Comparison of ENCODE assay signal across 8 cellular contexts in genomic region chr4:972651-973424, GRCh38. TPM values are rescaled to one million over a fixed set of nuclear protein-coding genes. Genes with fewer than 3 reads are reported as not detected.
DNase-seq lines count a peak whose midpoint lies in the region; ATAC-seq and TF ChIP-seq lines count a peak whose summit lies in the region.

No MANE protein-coding gene starts in this region.

- H3K9ac ChIP-seq in stomach smooth muscle (ENCODE audit: low read length in 2 of 2): peak overlapping the region; percentile 57 to 71

- peak overlapping the region; percentile 19 to 75 (median 56) for H3K4me3 Mint-ChIP-seq in naive thymus-derived CD4-positive, alpha-beta T cell

- peaks cover 18% of the 10 kb centered on the region for H3K4me1 ChIP-seq in effector memory CD4-positive, alpha-beta T cell (ENCODE audit: control insufficient read depth, insufficient read depth, low read length, poor library complexity, severe bottlenecking)
- peaks cover 13 to 26% of the 10 kb centered on the region in 2 donors for H3K4me1 ChIP-seq in naive thymus-derived CD4-positive, alpha-beta T cell (ENCODE audit: control insufficient read depth in 2 of 2, insufficient read depth in 2 of 2, low read length in 2 of 2)
- H3K4me1 ChIP-seq in stomach smooth muscle (ENCODE audit: control insufficient read depth, insufficient read depth, low read length): peaks cover 32% of the 10 kb centered on the region

- H3K27ac ChIP-seq in 22Rv1: peak overlapping the region; percentile 22
- no peak overlapping the region for H3K27ac ChIP-seq in effector memory CD4-positive, alpha-beta T cell (ENCODE audit: insufficient read depth, low read length, poor library complexity, severe bottlenecking)
- H3K27ac ChIP-seq in naive thymus-derived CD4-positive, alpha-beta T cell (ENCODE audit: low read depth, low read length): peak overlapping the region; percentile 72
- no peak overlapping the region for H3K27ac ChIP-seq in stomach smooth muscle (ENCODE audit: low read length)

- peaks cover 0 to 17% (median 11%) of the 10 kb centered on the region in 7 donors for H3K4me1 Mint-ChIP-seq in naive thymus-derived CD4-positive, alpha-beta T cell

- CTCF ChIA-PET in naive thymus-derived CD4-positive, alpha-beta T cell (lab: Charles Lee): no interaction called here

- intact Hi-C loops in naive thymus-derived CD4-positive, alpha-beta T cell (cut with micrococcal nuclease): loop anchor here (1.0 to 5.0 kb wide), 12 partner anchors 13 to 608 kb away; partner anchors contain the start of genes GAK (in 2 of the 2), TMEM175 (in 2 of the 2), ATP5ME (in 1 of the 2) and IDUA (in 1 of the 2)

- no peaks in the 10 kb centered on the region for H3K27me3 Mint-ChIP-seq in naive thymus-derived CD4-positive, alpha-beta T cell

- DNase-seq in activated CD4-positive, alpha-beta T cell treated with anti-CD3 and anti-CD28 coated beads, Interleukin-2, amount 50 U/mL, for 1 hour: peak; percentile 54
- peak; percentile 43 to 49 (median 48) for DNase-seq in effector memory CD4-positive, alpha-beta T cell
- peak; percentile 45 to 66 (median 57) for DNase-seq in naive thymus-derived CD4-positive, alpha-beta T cell
- DNase-seq in mesenteric fat pad (ENCODE audit: low spot score): no peak

- H3K27ac Mint-ChIP-seq in naive thymus-derived CD4-positive, alpha-beta T cell: no peak overlapping the region

- H3K9me3 Mint-ChIP-seq in naive thymus-derived CD4-positive, alpha-beta T cell: no peaks in the 10 kb centered on the region

- POLR2A ChIA-PET in naive thymus-derived CD4-positive, alpha-beta T cell (lab: Charles Lee): interaction anchor here (0.5 to 1.1 kb wide), 2 partner anchors 191 to 195 kb away, joined by 3 to 5 read pairs; no protein-coding TSS in a partner anchor

- peak overlapping the region; percentile 88 for H3K4me3 ChIP-seq in effector memory CD4-positive, alpha-beta T cell (ENCODE audit: insufficient read depth, low read depth, low read length, poor library complexity, severe bottlenecking)
- peak overlapping the region; percentile 56 for H3K4me3 ChIP-seq in naive thymus-derived CD4-positive, alpha-beta T cell (ENCODE audit: low read length)
- H3K4me3 ChIP-seq in stomach smooth muscle (ENCODE audit: low read length in 2 of 2): peak overlapping the region; percentile 72 to 81

- H3K9me3 ChIP-seq in effector memory CD4-positive, alpha-beta T cell (ENCODE audit: control insufficient read depth, low read length): no peaks in the 10 kb centered on the region
- H3K9me3 ChIP-seq in naive thymus-derived CD4-positive, alpha-beta T cell (ENCODE audit: control insufficient read depth in 2 of 3, low read length in 3 of 3): no peaks in the 10 kb centered on the region
- H3K9me3 ChIP-seq in stomach smooth muscle (ENCODE audit: control insufficient read depth in 2 of 2, low read length in 2 of 2): no peaks in the 10 kb centered on the region

- H3K36me3 ChIP-seq in effector memory CD4-positive, alpha-beta T cell (ENCODE audit: control insufficient read depth, insufficient read depth, low read length): no peaks in the 10 kb centered on the region
- no peaks in the 10 kb centered on the region for H3K36me3 ChIP-seq in naive thymus-derived CD4-positive, alpha-beta T cell (ENCODE audit: control insufficient read depth in 2 of 3, insufficient read depth in 3 of 3, low read length in 3 of 3)
- no peaks in the 10 kb centered on the region for H3K36me3 ChIP-seq in stomach smooth muscle (ENCODE audit: control insufficient read depth in 2 of 2, insufficient read depth in 2 of 2, low read length in 2 of 2)

- H3K36me3 Mint-ChIP-seq in naive thymus-derived CD4-positive, alpha-beta T cell: peaks cover 0 to 4% (median 0%) of the 10 kb centered on the region in 5 donors

- no peaks in the 10 kb centered on the region for H3K27me3 ChIP-seq in effector memory CD4-positive, alpha-beta T cell (replicated peaks; ENCODE audit: control insufficient read depth, insufficient read depth, low read length, poor library complexity, severe bottlenecking)
- H3K27me3 ChIP-seq in naive thymus-derived CD4-positive, alpha-beta T cell (ENCODE audit: control insufficient read depth in 2 of 2, insufficient read depth in 2 of 2, low read length in 2 of 2): no peaks in the 10 kb centered on the region
- H3K27me3 ChIP-seq in stomach smooth muscle (ENCODE audit: control insufficient read depth in 1 of 2, insufficient read depth in 2 of 2, low read length in 2 of 2): peaks cover 0 to under 1% of the 10 kb centered on the region in 2 donors

- TF ChIP-seq CTCF in 22Rv1 (IDR thresholded peaks at IDR 0.05): no peak

- ATAC-seq in GM19351 (IDR thresholded peaks at IDR 0.05; ENCODE audit: unreplicated experiment) (peak; percentile 46), HG03460 (IDR thresholded peaks at IDR 0.05; ENCODE audit: unreplicated experiment) (peak; percentile 39)
- ATAC-seq in naive thymus-derived CD4-positive, alpha-beta T cell: peak; percentile 51

RNA-seq across cellular contexts. Expression of gene DGKQ, which starts 0.5 kb away (rescaled TPM):
- total RNA-seq in naive thymus-derived CD4-positive, alpha-beta T cell: 10 to 100 TPM; 14.9 to 28.0 (median 22.7) TPM
- 1 to 10 TPM; 1.5 to 7.9 TPM for polyA plus RNA-seq in naive thymus-derived CD4-positive, alpha-beta T cell
- total RNA-seq in mesenteric fat pad: 10.1 TPM

RNA-seq across cellular contexts. Expression of gene IDUA, which starts 14.0 kb away (rescaled TPM):
- 10 to 100 TPM; 42.3 to 72.4 (median 65.8) TPM for total RNA-seq in naive thymus-derived CD4-positive, alpha-beta T cell
- polyA plus RNA-seq in naive thymus-derived CD4-positive, alpha-beta T cell: 10 to 100 TPM in 1 of 2 donors, 1 to 10 TPM in 1; 8.3 to 18.1 TPM
- total RNA-seq in mesenteric fat pad: 34.7 TPM

RNA-seq across cellular contexts. Expression of gene SLC26A1, which starts 20.4 kb away (rescaled TPM):
- 1 to 10 TPM in 1 of 5 experiments, under 1 TPM in 2, not detected in 2; 0.16 to 1.1 (median 0.46) TPM for total RNA-seq in naive thymus-derived CD4-positive, alpha-beta T cell
- polyA plus RNA-seq in naive thymus-derived CD4-positive, alpha-beta T cell: 1 to 10 TPM; 2.0 to 2.3 TPM
- 0.22 TPM for total RNA-seq in mesenteric fat pad

RNA-seq across cellular contexts. Expression of gene FGFRL1, which starts 38.6 kb away (rescaled TPM):
- 10 to 100 TPM; 10.6 to 28.1 (median 22.0) TPM for total RNA-seq in naive thymus-derived CD4-positive, alpha-beta T cell
- polyA plus RNA-seq in naive thymus-derived CD4-positive, alpha-beta T cell: 1 to 10 TPM in 1 of 2 donors, under 1 TPM in 1; 0.45 to 1.7 TPM
- 54.1 TPM for total RNA-seq in mesenteric fat pad

RNA-seq across cellular contexts. Expression of gene TMEM175, which starts 40.6 kb away (rescaled TPM):
- 10 to 100 TPM; 28.9 to 69.9 (median 64.9) TPM for total RNA-seq in naive thymus-derived CD4-positive, alpha-beta T cell
- 10 to 100 TPM; 14.9 to 24.0 TPM for polyA plus RNA-seq in naive thymus-derived CD4-positive, alpha-beta T cell
- total RNA-seq in mesenteric fat pad: 27.7 TPM

Comparison
In these comparisons a context has a peak if more than half of its experiments do, and no peak if none do; other contexts are left out.
1. H3K27ac ChIP-seq: peak in 22Rv1 (single experiment) and naive thymus-derived CD4-positive, alpha-beta T cell (single experiment); none in effector memory CD4-positive, alpha-beta T cell (single experiment) and stomach smooth muscle (single experiment).
2. Peak in every context shown above with its lines, with median percentiles within 50 percentile points of each other: ATAC-seq and H3K4me3 ChIP-seq.